ENCODE assay signal across 7 cellular contexts in the genomic region with DNA sequence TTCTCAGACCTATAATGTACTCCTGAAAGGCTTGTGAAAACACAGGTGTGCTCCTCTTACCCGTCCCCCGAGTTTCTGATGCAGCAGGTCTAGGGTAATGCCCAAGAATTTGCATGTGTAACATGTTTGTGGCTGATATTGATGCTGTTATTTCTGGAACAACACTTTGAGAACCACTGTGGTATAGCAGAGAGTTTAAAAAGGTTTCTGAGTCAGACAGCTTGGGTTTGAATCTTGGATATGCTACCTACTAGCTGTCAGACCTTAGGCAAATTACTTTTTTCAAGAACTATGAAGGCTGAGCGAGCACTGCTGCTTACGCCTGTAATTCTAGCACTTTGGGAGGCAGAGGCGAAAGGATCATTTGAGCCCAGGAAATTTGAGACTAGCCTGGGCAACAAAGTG. TPM values are rescaled to one million over a fixed set of nuclear protein-coding genes. Genes with fewer than 3 reads are reported as not detected.
A peak's percentile ranks its signal among the peaks of the same experiment; 100 is the strongest.
DNase-seq lines count a peak whose midpoint lies in the region; ATAC-seq lines count a peak whose summit lies in the region.

No MANE protein-coding gene starts in this region.

- H3K36me3 Mint-ChIP-seq in T-cell, result peaks cover 6% of the 10 kb centered on the region

- no peaks in the 10 kb centered on the region for H3K9me3 Mint-ChIP-seq in T-cell

- peaks cover 29% of the 10 kb centered on the region for H3K4me1 ChIP-seq in mesodermal cell (ENCODE audit: control insufficient read depth, insufficient read depth, low read length, poor library complexity, severe bottlenecking)

- H3K27ac Mint-ChIP-seq in T-cell, result peak overlapping the region; percentile 87 to 94

- DNase-seq in T-cell, result peak in 19 of 34 experiments; percentile 6 to 67 (median 18)
- DNase-seq in NCI-H2029 treated with DMSO at 0.1 percent for 48 hours (lab: John Stamatoyannopoulos, UW), result no peak
- DNase-seq in effector CD8-positive, alpha-beta T cell (lab: John Stamatoyannopoulos, UW), result no peak
- DNase-seq in pons (ENCODE audit: low spot score), result no peak

- peak overlapping the region; percentile 29 for H3K27ac ChIP-seq in mesodermal cell (ENCODE audit: low read depth, low read length, severe bottlenecking)

- H3K9me3 ChIP-seq in mesodermal cell (ENCODE audit: control insufficient read depth, low read length), result no peaks in the 10 kb centered on the region

- 84 to 87% methylated on average over 5 of the region's 5 CpGs for WGBS in mesodermal cell (ENCODE audit: insufficient coverage in 2 of 2), 2 experiments

- H3K4me3 ChIP-seq in mesodermal cell (ENCODE audit: extremely low read depth, insufficient read depth, low read length, poor library complexity, severe bottlenecking), result no peak overlapping the region

- H3K4me1 Mint-ChIP-seq in T-cell, result peaks cover 69 to 78% (median 75%) of the 10 kb centered on the region in 3 donors

- H3K36me3 ChIP-seq in mesodermal cell (ENCODE audit: control insufficient read depth, insufficient read depth, low read length), result no peaks in the 10 kb centered on the region

- peak; percentile 59 for ATAC-seq in GM19035 (IDR thresholded peaks at IDR 0.05; ENCODE audit: unreplicated experiment)
- peak; percentile 65 for ATAC-seq in HG02798 (IDR thresholded peaks at IDR 0.05; ENCODE audit: poor library complexity, unreplicated experiment)
- no peak for ATAC-seq in T-cell (replicated peaks in 1 of 4)

- POLR2A ChIA-PET in T-cell (lab: Charles Lee), result interaction anchor here in 1 of 2 donors (1.0 kb wide), 1 partner anchor 66 kb away, joined by 7 read pairs; no protein-coding TSS in a partner anchor

- H3K4me3 Mint-ChIP-seq in T-cell, result peak overlapping the region; percentile 62 to 82 (median 68)

- no peaks in the 10 kb centered on the region for H3K27me3 Mint-ChIP-seq in T-cell

- CTCF ChIA-PET in T-cell (lab: Charles Lee), result interaction anchor here in 1 of 2 donors (1.0 kb wide), 3 partner anchors 17 to 280 kb away, joined by 3 read pairs; no protein-coding TSS in a partner anchor

RNA-seq across cellular contexts. Expression of gene AFF1, which starts 4.9 kb away (rescaled TPM):
- total RNA-seq in T-cell, result 100 to 1,000 TPM in 2 of 5 donors, 10 to 100 TPM in 3; 65.3 to 112 (median 93.4) TPM
- polyA plus RNA-seq in mesodermal cell (2013, experiment 1 of 2), result 27.5 TPM
- polyA plus RNA-seq in mesodermal cell (2013, experiment 2 of 2), result 20.3 TPM

RNA-seq across cellular contexts. Expression of gene C4orf36, which starts 47.5 kb away (rescaled TPM):
- total RNA-seq in T-cell, result under 1 TPM in 1 of 5 donors, not detected in 4; 0.79 TPM
- polyA plus RNA-seq in mesodermal cell (2013, experiment 1 of 2), result 0.96 TPM
- not detected for polyA plus RNA-seq in mesodermal cell (2013, experiment 2 of 2)

Comparison
In these comparisons a context has a peak if more than half of its experiments do, and no peak if none do; other contexts are left out.
1. ATAC-seq: peak in GM19035 (single experiment) and HG02798 (single experiment); none in T-cell (0 of 4).
2. DNase-seq: peak in T-cell (19 of 34); none in NCI-H2029 treated with DMSO at 0.1 percent for 48 hours (single experiment), effector CD8-positive, alpha-beta T cell (single experiment) and pons (single experiment).